Comparison of ENCODE assay signal across 26 cellular contexts in the genomic region with DNA sequence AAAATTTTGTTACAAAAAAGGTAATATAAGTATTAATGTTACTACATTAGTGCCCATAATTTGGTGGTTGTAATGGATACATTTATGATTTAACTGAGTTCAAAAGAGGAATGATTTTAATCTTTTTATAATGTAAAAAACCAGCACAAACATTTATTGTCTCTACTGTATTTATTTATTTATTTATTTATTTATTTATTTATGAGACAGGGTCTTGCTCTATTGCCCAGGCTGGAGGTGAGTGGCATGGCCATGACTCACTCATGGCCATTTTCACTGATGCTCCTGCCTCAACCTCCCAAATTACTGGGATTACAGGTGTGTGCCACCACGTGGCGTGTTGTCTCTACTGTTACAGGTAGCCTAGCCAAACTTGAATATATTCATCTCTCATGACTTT. TPM values are rescaled to one million over a fixed set of nuclear protein-coding genes. Genes with fewer than 3 reads are reported as not detected.
A peak's percentile ranks its signal among the peaks of the same experiment; 100 is the strongest.
DNase-seq lines count a peak whose midpoint lies in the region; ATAC-seq, FAIRE-seq and TF ChIP-seq lines count a peak whose summit lies in the region.
"Had no signal": no experiment of that assay in that cellular context is flagged by ENCODE, and none has a peak within 500 bp of the region (broad histone marks: within the 10 kb centered on the region; RNA-seq: fewer than 3 reads in every experiment).

No MANE protein-coding gene starts in this region.

- H3K36me3 ChIP-seq in HEK293 (ENCODE audit: control insufficient read depth in 2 of 2, insufficient read depth in 1 of 2, low read length in 2 of 2) (peaks cover 7 to 26% of the 10 kb centered on the region in 2 experiments), K562 (ENCODE audit: control insufficient read depth, insufficient read depth, low read length) (peaks cover 24% of the 10 kb centered on the region; the same call in 2 of the 3 replicates), aorta (ENCODE audit: control insufficient read depth in 1 of 2, insufficient read depth in 2 of 2, low read length in 1 of 2) (no peaks in the 10 kb centered on the region)

- H3K27ac Mint-ChIP-seq in stimulated activated memory B cell treated with anti-CD40 and anti-IgM and Interleukin-4, amounts not matched to agents 10 μg/mL and 1 μg/mL and 100 μg/mL, for 72 hours = peak overlapping the region; percentile 31
- H3K27ac Mint-ChIP-seq: B cell; CD8-positive, alpha-beta T cell had no signal

- intact Hi-C loops in K562 (cut with micrococcal nuclease) (no loop called here), aorta (cut with DNase I) (no loop called here)

- H3K9me3 ChIP-seq in A549 (no peaks in the 10 kb centered on the region), HEK293 (ENCODE audit: control insufficient read depth, insufficient read depth, low read depth, low read length) (no peaks in the 10 kb centered on the region), K562 (replicated peaks; ENCODE audit: control insufficient read depth, insufficient read depth, low read depth, low read length) (no peaks in the 10 kb centered on the region), aorta (ENCODE audit: control insufficient read depth, low read length) (no peaks in the 10 kb centered on the region)

- no peak for DNase-seq in A549 (ENCODE audit: low read depth in 1 of 2, low spot score in 1 of 2)
- no peak for DNase-seq in K562 (ENCODE audit: extremely low read depth in 1 of 4, low spot score in 3 of 4)
- DNase-seq in COLO829 (ENCODE audit: low spot score) = no peak
- no peak for DNase-seq in aorta
- DNase-seq: 8988T; AML-193; CD4-positive, alpha-beta T cell; CD8-positive, alpha-beta T cell; COR-L47; DMS 273 treated with DMSO at 0.1 percent for 48 hours; DMS153; DMS53; DMS79; DND-41; EL; GDM1 had no signal

- ATAC-seq in A549 (no peak), K562 (no peak), GM18870 (IDR thresholded peaks at IDR 0.05; ENCODE audit: unreplicated experiment) (no peak), aorta (ENCODE audit: low FRiP score) (no peak)
- ATAC-seq in stimulated activated memory B cell treated with anti-CD40 and anti-IgM and Interleukin-4, amounts not matched to agents 10 μg/mL and 1 μg/mL and 100 μg/mL, for 72 hours = no peak
- ATAC-seq: CD8-positive, alpha-beta T cell; GM12878 had no signal

- peaks cover 99% of the 10 kb centered on the region for H3K79me2 ChIP-seq in K562 (ENCODE audit: control insufficient read depth, insufficient read depth, low read length)

- TF ChIP-seq EP300 in A549 (IDR thresholded peaks at IDR 0.05) (no peak), K562 (IDR thresholded peaks at IDR 0.05; ENCODE audit: low read length) (no peak)

- 98% methylated on average over 2 of the region's 2 CpGs for WGBS in A549 (ENCODE audit: missing lambda C conversion rate)
- 88% methylated on average over 2 of the region's 2 CpGs for WGBS in K562 (ENCODE audit: insufficient coverage, low coverage, missing lambda C conversion rate)
- 99 to 100% methylated on average over 2 of the region's 2 CpGs for WGBS in aorta, 2 donors

- peaks cover 16% of the 10 kb centered on the region for H4K20me1 ChIP-seq in K562 (replicated peaks; ENCODE audit: control insufficient read depth, insufficient read depth, low read length)

- H3K4me2 ChIP-seq in A549 (no peak overlapping the region), K562 (ENCODE audit: insufficient read depth, low read length) (no peak overlapping the region)
- H3K4me2 ChIP-seq: BLaER1 treated with 17β-estradiol and CSF1 and Interleukin-3, amounts not matched to agents 10 nM and 100 nM had no signal

- in situ Hi-C loops in K562 (cut with MboI) = loop anchor here (25.0 kb wide), 1 partner anchor 993 kb away; no protein-coding TSS in a partner anchor

- H3K27me3 ChIP-seq in K562 (ENCODE audit: control insufficient read depth in 2 of 2, insufficient read depth in 2 of 2, low read length in 2 of 2) (no peaks in the 10 kb centered on the region), aorta (ENCODE audit: control insufficient read depth in 1 of 2, insufficient read depth in 2 of 2, low read length in 1 of 2) (no peaks in the 10 kb centered on the region)
- H3K27me3 ChIP-seq: BLaER1 treated with 17β-estradiol and CSF1 and Interleukin-3, amounts not matched to agents 10 nM and 100 nM had no signal

- no peaks in the 10 kb centered on the region for H3K27me3 Mint-ChIP-seq in stimulated activated memory B cell treated with anti-CD40 and anti-IgM and Interleukin-4, amounts not matched to agents 10 μg/mL and 1 μg/mL and 100 μg/mL, for 72 hours
- H3K27me3 Mint-ChIP-seq: B cell; CD4-positive, alpha-beta T cell had no signal

- TF ChIP-seq POLR2A in A549 (IDR thresholded peaks at IDR 0.05; ENCODE audit: low read length) (no peak), K562 (conservative IDR thresholded peaks at IDR 0.05) (no peak)

- H3K4me1 ChIP-seq in A549 = peaks cover 18% of the 10 kb centered on the region; the same call in 2 of the 3 replicates
- H3K4me1 ChIP-seq in HEK293 (ENCODE audit: control insufficient read depth, insufficient read depth, low read length) = no peaks in the 10 kb centered on the region
- 0 out of 5 replicates have a peak, but pooled peaks cover 0 to 2% of the 10 kb centered on the region in 2 experiments for H3K4me1 ChIP-seq in K562 (replicated peaks in 1 of 2; ENCODE audit: control insufficient read depth in 2 of 2, insufficient read depth in 2 of 2, low read length in 2 of 2)
- H3K4me1 ChIP-seq in aorta (ENCODE audit: control insufficient read depth in 1 of 2, insufficient read depth in 2 of 2, low read length in 2 of 2) = peaks cover 3% of the 10 kb centered on the region in 2 donors

- H3K4me1 Mint-ChIP-seq in stimulated activated memory B cell treated with anti-CD40 and anti-IgM and Interleukin-4, amounts not matched to agents 10 μg/mL and 1 μg/mL and 100 μg/mL, for 72 hours = peaks cover 72% of the 10 kb centered on the region

- no peak for TF ChIP-seq CTCF in A549 (IDR thresholded peaks at IDR 0.05)
- no peak for TF ChIP-seq CTCF in HEK293 (tag by site-specific recombination; IDR thresholded peaks at IDR 0.05)
- no peak for TF ChIP-seq CTCF in K562 (IDR thresholded peaks at IDR 0.05 in 2 of 3, conservative IDR thresholded peaks at IDR 0.05 in 1 of 3; ENCODE audit: insufficient read depth in 2 of 3, low read depth in 1 of 3, low read length in 3 of 3)

- CTCF ChIA-PET in A549 (lab: Yijun Ruan, JAX) (no interaction called here), HEK293 (lab: Yijun Ruan, JAX) (interaction anchor here (1.0 kb wide), 1 partner anchor 78 kb away, joined by 3 read pairs; no protein-coding TSS in a partner anchor), K562 (lab: Yijun Ruan, JAX; ENCODE audit: low intra/inter-chr PET ratio) (no interaction called here)

- no peak overlapping the region for H3K4me3 Mint-ChIP-seq in stimulated activated memory B cell treated with anti-CD40 and anti-IgM and Interleukin-4, amounts not matched to agents 10 μg/mL and 1 μg/mL and 100 μg/mL, for 72 hours
- H3K4me3 Mint-ChIP-seq: B cell; CD4-positive, alpha-beta T cell; CD8-positive, alpha-beta T cell had no signal

- no peaks in the 10 kb centered on the region for H3K9me3 Mint-ChIP-seq in stimulated activated memory B cell treated with anti-CD40 and anti-IgM and Interleukin-4, amounts not matched to agents 10 μg/mL and 1 μg/mL and 100 μg/mL, for 72 hours
- H3K9me3 Mint-ChIP-seq: CD4-positive, alpha-beta T cell; CD8-positive, alpha-beta T cell had no signal

- no peaks in the 10 kb centered on the region for H3K9me1 ChIP-seq in K562 (ENCODE audit: control insufficient read depth, insufficient read depth, low read length)

- H3K4me3 ChIP-seq in A549 (no peak overlapping the region), HEK293 (ENCODE audit: low read depth, low read length) (no peak overlapping the region), K562 (no peak overlapping the region), aorta (ENCODE audit: low read length in 2 of 2) (no peak overlapping the region)
- H3K4me3 ChIP-seq: BLaER1 treated with 17β-estradiol and CSF1 and Interleukin-3, amounts not matched to agents 10 nM and 100 nM; GM12878 had no signal

- POLR2A ChIA-PET in A549 (lab: Yijun Ruan, JAX) (no interaction called here), HEK293 (lab: Yijun Ruan, JAX) (no interaction called here), K562 (lab: Yijun Ruan, JAX) (interaction anchor here (0.7 to 1.7 kb wide), 2 partner anchors 12 to 14 kb away, joined by 3 read pairs; no protein-coding TSS in a partner anchor)

- no peak overlapping the region for H2AFZ ChIP-seq in K562 (ENCODE audit: low read depth, low read length)

- H3K36me3 Mint-ChIP-seq in stimulated activated memory B cell treated with anti-CD40 and anti-IgM and Interleukin-4, amounts not matched to agents 10 μg/mL and 1 μg/mL and 100 μg/mL, for 72 hours = peaks cover 18% of the 10 kb centered on the region

- FAIRE-seq in A549 (lab: Jason Lieb, UNC) (no peak), K562 (lab: Jason Lieb, UNC) (no peak)
- FAIRE-seq: A204.1, GM12878, GM18507, GM19239 had no signal

- H3K27ac ChIP-seq in A549 (no peak overlapping the region), HEK293 (ENCODE audit: extremely low read depth, low read depth, low read length) (no peak overlapping the region), K562 (ENCODE audit: extremely low read depth, low read depth, low read length) (no peak overlapping the region), aorta (ENCODE audit: low read depth in 1 of 2, low read length in 2 of 2) (no peak overlapping the region)
- H3K27ac ChIP-seq: BLaER1 treated with 17β-estradiol and CSF1 and Interleukin-3, amounts not matched to agents 10 nM and 100 nM; C4-2B had no signal

- no TSS peak for BruUV-seq in K562 (replicated peaks; lab: Mats Ljungman, UMichigan)

- no peak overlapping the region for H3K9ac ChIP-seq in K562 (ENCODE audit: insufficient read depth in 1 of 2, low read depth in 2 of 2, low read length in 2 of 2)
- H3K9ac ChIP-seq: BLaER1 treated with 17β-estradiol and CSF1 and Interleukin-3, amounts not matched to agents 10 nM and 100 nM had no signal

- TF ChIP-seq RAD21 in A549 (conservative IDR thresholded peaks at IDR 0.05 in 1 of 2, IDR thresholded peaks at IDR 0.05 in 1 of 2) (no peak), K562 (CRISPR knock-in tag; conservative IDR thresholded peaks at IDR 0.05 in 1 of 2, IDR thresholded peaks at IDR 0.05 in 1 of 2) (no peak)

RNA-seq across cellular contexts. Expression of gene SPEN, which starts 21.9 kb away (rescaled TPM):
- 7.0 and 14.3 TPM in 2 replicates for polyA plus RNA-seq in A549 (2011; rRNA removed)
- polyA plus RNA-seq in A549 (2012; cell fraction: cytosol; rRNA removed) = 7.2 and 10.8 TPM in 2 replicates
- polyA plus RNA-seq in A549 (2012; cell fraction: nucleus; rRNA removed) = 41.3 and 43.5 TPM in 2 replicates
- polyA plus RNA-seq in A549 (2017; fragmentation: RNase III; extraction: RNeasy Plus Mini Kit Qiagen cat#74134 plus additional on column Dnase treatment) = 12.2 to 21.2 TPM (median 15.5 TPM) in 3 replicates
- 32.0 and 34.5 TPM in 2 replicates for polyA minus RNA-seq in A549 (2011; rRNA and poly(A)+ RNA removed)
- total RNA-seq in K562 (2011; cell fraction: chromatin; rRNA removed; ENCODE audit: low replicate concordance) = 154 and 372 TPM in 2 replicates
- total RNA-seq in K562 (2011; cell fraction: nucleolus; rRNA removed) = 64.2 and 82.1 TPM in 2 replicates
- 125 and 165 TPM in 2 replicates for total RNA-seq in K562 (2011; cell fraction: nucleoplasm; rRNA removed)
- 27.2 and 27.8 TPM in 2 replicates for total RNA-seq in K562 (2014; rRNA removed)
- total RNA-seq in K562 (2014; rRNA removed; fragmentation: Illumina TruSeq; extraction: Trizol) = 29.9 and 36.1 TPM in 2 replicates
- total RNA-seq in K562 (2015; rRNA removed; fragmentation: Illumina TruSeq; extraction: Trizol) = 24.5 and 29.1 TPM in 2 replicates
- total RNA-seq in K562 (2021) = 72.1 and 80.2 TPM in 2 replicates
- polyA plus RNA-seq in K562 (2011; rRNA removed) = 11.9 and 16.4 TPM in 2 replicates
- polyA plus RNA-seq in K562 (2011; cell fraction: cytosol; rRNA removed) = 9.5 and 13.0 TPM in 2 replicates
- 46.3 and 63.2 TPM in 2 replicates for polyA plus RNA-seq in K562 (2011; cell fraction: nucleus; rRNA removed)
- 54.0 and 72.6 TPM in 2 replicates for polyA plus RNA-seq in K562 (2012)
- 87.5 and 87.6 TPM in 2 replicates for polyA plus RNA-seq in K562 (2014; fragmentation: Illumina TruSeq; extraction: Trizol)
- 10 to 100 TPM in 1 of 2 experiments, 1 to 10 TPM in 1; 5.7 to 13.1 TPM for polyA plus RNA-seq in K562 (2014; fragmentation: Nextera tagmentation; extraction: Ambion mirVana)
- polyA plus RNA-seq in K562 (2014; rRNA removed) = 31.9 and 34.6 TPM in 2 replicates
- 52.8 and 75.1 TPM in 2 replicates for polyA minus RNA-seq in K562 (2011; rRNA and poly(A)+ RNA removed)
- polyA minus RNA-seq in K562 (2011; cell fraction: cytosol; rRNA and poly(A)+ RNA removed) = 38.6 and 44.5 TPM in 2 replicates
- 32.0 and 67.9 TPM in 2 replicates for polyA minus RNA-seq in K562 (2011; cell fraction: nucleus; rRNA and poly(A)+ RNA removed)
- 100 to 1,000 TPM in 1 of 2 donors, 10 to 100 TPM in 1; 76.9 to 102 TPM for total RNA-seq in aorta
- 10 to 100 TPM; 19.8 to 26.4 TPM for polyA plus RNA-seq in aorta
